In the genomic region with DNA sequence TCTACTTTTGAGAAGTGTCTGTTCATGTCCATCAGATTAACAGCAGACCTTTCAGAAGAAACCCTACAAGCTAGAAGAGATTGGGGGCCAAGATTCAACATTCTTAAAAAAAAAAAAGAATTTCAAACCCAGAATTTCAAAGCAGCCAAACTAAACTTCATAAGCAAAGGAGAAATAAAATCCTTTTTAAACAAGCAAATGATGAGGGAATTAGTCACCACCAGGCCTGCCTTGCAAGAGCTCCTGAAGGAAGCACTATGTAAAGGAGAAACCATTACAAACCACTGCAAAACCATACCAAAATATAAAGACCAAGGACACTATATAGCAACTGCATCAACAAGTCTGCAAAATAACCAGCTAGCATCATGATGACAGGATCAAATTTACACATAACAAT, we compare ENCODE assay signal across 36 cellular contexts.
"Had no signal": no experiment of that assay in that cellular context is flagged by ENCODE, and none has a peak within 500 bp of the region (broad histone marks: within the 10 kb centered on the region; RNA-seq: fewer than 3 reads in every experiment).

No MANE protein-coding gene starts in this region.

- H3K27me3 Mint-ChIP-seq: activated CD4-positive, alpha-beta memory T cell treated with anti-CD3 and anti-CD28 coated beads for 36 hours; activated CD4-positive, alpha-beta T cell treated with anti-CD3 and anti-CD28 coated beads for 36 hours; activated CD4-positive, alpha-beta T cell treated with anti-CD3 and anti-CD28 coated beads, Interleukin-2, amount 10 ng/mL, durations not matched to agents 24 days and 14 days; activated CD8-positive, alpha-beta memory T cell treated with anti-CD3 and anti-CD28 coated beads, Interleukin-2, amount 10 ng/mL, durations not matched to agents 7 days and 5 days; activated naive CD4-positive, alpha-beta T cell treated with anti-CD3 and anti-CD28 coated beads, Interleukin-2, amount 50 U/mL, for 24 hours; activated naive CD8-positive, alpha-beta T cell treated with anti-CD3 and anti-CD28 coated beads for 36 hours; activated naive CD8-positive, alpha-beta T cell treated with anti-CD3 and anti-CD28 coated beads, Interleukin-2, amount 50 U/mL, for 24 hours; central memory CD8-positive, alpha-beta T cell; dendritic cell treated with granulocyte-macrophage colony-stimulating factor and Interleukin-4, amounts not matched to agents 40 ng/mL and 50 ng/mL, for 4 days; T-helper 17 cell had no signal

- ATAC-seq: activated CD4-positive, alpha-beta T cell treated with anti-CD3 and anti-CD28 coated beads for 36 hours; activated CD8-positive, alpha-beta memory T cell treated with anti-CD3 and anti-CD28 coated beads, Interleukin-2, amount 10 ng/mL, durations not matched to agents 7 days and 5 days; activated CD8-positive, alpha-beta T cell treated with anti-CD3 and anti-CD28 coated beads, Interleukin-2, amount 10 ng/mL, durations not matched to agents 7 days and 5 days; activated naive CD8-positive, alpha-beta T cell treated with anti-CD3 and anti-CD28 coated beads, Interleukin-2, amount 50 U/mL, for 24 hours; esophagus mucosa; foreskin keratinocyte; gastrocnemius medialis; heart left ventricle; T-helper 17 cell had no signal

- H3K36me3 Mint-ChIP-seq: activated CD4-positive, alpha-beta memory T cell treated with anti-CD3 and anti-CD28 coated beads for 36 hours; activated CD8-positive, alpha-beta memory T cell treated with anti-CD3 and anti-CD28 coated beads, Interleukin-2, amount 10 ng/mL, durations not matched to agents 7 days and 5 days; activated naive CD4-positive, alpha-beta T cell treated with anti-CD3 and anti-CD28 coated beads, Interleukin-2, amount 50 U/mL, for 24 hours; activated naive CD8-positive, alpha-beta T cell treated with anti-CD3 and anti-CD28 coated beads for 36 hours had no signal

- H3K4me3 Mint-ChIP-seq: activated CD4-positive, alpha-beta memory T cell treated with anti-CD3 and anti-CD28 coated beads for 36 hours; activated CD4-positive, alpha-beta T cell treated with anti-CD3 and anti-CD28 coated beads for 36 hours; activated CD4-positive, alpha-beta T cell treated with anti-CD3 and anti-CD28 coated beads, Interleukin-2, amount 10 ng/mL, durations not matched to agents 24 days and 14 days; activated CD8-positive, alpha-beta memory T cell treated with anti-CD3 and anti-CD28 coated beads, Interleukin-2, amount 10 ng/mL, durations not matched to agents 7 days and 5 days; activated CD8-positive, alpha-beta T cell treated with anti-CD3 and anti-CD28 coated beads, Interleukin-2, amount 10 ng/mL, durations not matched to agents 7 days and 5 days; activated naive CD4-positive, alpha-beta T cell treated with anti-CD3 and anti-CD28 coated beads for 36 hours; activated naive CD4-positive, alpha-beta T cell treated with anti-CD3 and anti-CD28 coated beads, Interleukin-2, amount 50 U/mL, for 24 hours; activated naive CD8-positive, alpha-beta T cell treated with anti-CD3 and anti-CD28 coated beads for 36 hours; activated naive CD8-positive, alpha-beta T cell treated with anti-CD3 and anti-CD28 coated beads, Interleukin-2, amount 50 U/mL, for 24 hours; activated T-helper 1 cell treated with anti-CD3 and anti-CD28 coated beads, Interleukin-12 subunit alpha, Interleukin-12 subunit beta, Interleukin-2, Interleukin-4 antibody, amounts not matched to agents 30 ng/mL and 10 ng/mL and 1 ng/mL, durations not matched to agents 14 hours and 24 hours and 36 hours; central memory CD8-positive, alpha-beta T cell; dendritic cell treated with granulocyte-macrophage colony-stimulating factor and Interleukin-4, amounts not matched to agents 40 ng/mL and 50 ng/mL, for 4 days; endodermal cell; T-helper 17 cell; T-helper 2 cell treated with Interferon-gamma antibody and Interleukin-4, amounts not matched to agents 5 μg/mL and 100 μg/mL, for 36 hours had no signal

- DNase-seq: activated CD4-positive, alpha-beta memory T cell treated with anti-CD3 and anti-CD28 coated beads for 36 hours; activated CD4-positive, alpha-beta T cell treated with anti-CD3 and anti-CD28 coated beads for 36 hours; activated CD4-positive, alpha-beta T cell treated with anti-CD3 and anti-CD28 coated beads, Interleukin-2, amount 10 ng/mL, durations not matched to agents 24 days and 14 days; activated CD4-positive, CD25-positive, alpha-beta regulatory T cell; activated CD4-positive, CD25-positive, alpha-beta regulatory T cell treated with anti-CD3 and anti-CD28 coated beads, Interleukin-2, amount 50 U/mL, for 72 hours; activated CD8-positive, alpha-beta memory T cell treated with anti-CD3 and anti-CD28 coated beads, Interleukin-2, amount 10 ng/mL, durations not matched to agents 7 days and 5 days; activated CD8-positive, alpha-beta memory T cell treated with anti-CD3 and anti-CD28 coated beads, Interleukin-2, amount 50 U/mL, for 4 hours; activated CD8-positive, alpha-beta T cell treated with anti-CD3 and anti-CD28 coated beads, Interleukin-2, amount 10 ng/mL, durations not matched to agents 7 days and 5 days; activated effector memory CD4-positive, alpha-beta T cell treated with anti-CD3 and anti-CD28 coated beads, Interleukin-2, amount 50 U/mL, for 16 hours; activated naive CD4-positive, alpha-beta T cell treated with anti-CD3 and anti-CD28 coated beads for 36 hours; activated naive CD8-positive, alpha-beta T cell treated with anti-CD3 and anti-CD28 coated beads for 36 hours; activated naive CD8-positive, alpha-beta T cell treated with anti-CD3 and anti-CD28 coated beads, Interleukin-2, amount 50 U/mL, for 24 hours; activated T-cell treated with anti-CD3 and anti-CD28 coated beads, Interleukin-2, amount 50 U/mL, for 1 hour; activated T-cell treated with anti-CD3 and anti-CD28 coated beads, Interleukin-2, amount 50 U/mL, for 48 hours; adrenal gland; amygdala; aorta; brain microvascular endothelial cell; dorsolateral prefrontal cortex; effector memory CD4-positive, alpha-beta T cell; endodermal cell; foreskin keratinocyte; gastrocnemius medialis; glutamatergic neuron; heart left ventricle; T-helper 17 cell; T1000; WERI-Rb-1 had no signal

- H3K9me3 Mint-ChIP-seq: activated naive CD4-positive, alpha-beta T cell treated with anti-CD3 and anti-CD28 coated beads for 36 hours; activated T-helper 1 cell treated with anti-CD3 and anti-CD28 coated beads, Interleukin-12 subunit alpha, Interleukin-12 subunit beta, Interleukin-2, Interleukin-4 antibody, amounts not matched to agents 30 ng/mL and 10 ng/mL and 1 ng/mL, durations not matched to agents 14 hours and 24 hours and 36 hours; activated T-helper 2 cell treated with anti-CD3 and anti-CD28 coated beads, Interferon-gamma antibody, Interleukin-2, Interleukin-4, amounts not matched to agents 10 μg/mL and 5 μg/mL and 100 μg/mL, durations not matched to agents 14 hours and 24 hours and 36 hours; T-helper 2 cell treated with Interferon-gamma antibody and Interleukin-4, amounts not matched to agents 5 μg/mL and 100 μg/mL, for 36 hours had no signal

- FAIRE-seq: bronchial epithelial cell had no signal

- H3K27ac Mint-ChIP-seq: activated CD4-positive, alpha-beta memory T cell treated with anti-CD3 and anti-CD28 coated beads for 36 hours; activated CD4-positive, alpha-beta T cell treated with anti-CD3 and anti-CD28 coated beads for 36 hours; activated CD4-positive, alpha-beta T cell treated with anti-CD3 and anti-CD28 coated beads, Interleukin-2, amount 10 ng/mL, durations not matched to agents 24 days and 14 days; activated CD8-positive, alpha-beta memory T cell treated with anti-CD3 and anti-CD28 coated beads, Interleukin-2, amount 10 ng/mL, durations not matched to agents 7 days and 5 days; activated CD8-positive, alpha-beta T cell treated with anti-CD3 and anti-CD28 coated beads, Interleukin-2, amount 10 ng/mL, durations not matched to agents 7 days and 5 days; activated naive CD4-positive, alpha-beta T cell treated with anti-CD3 and anti-CD28 coated beads for 36 hours; activated naive CD4-positive, alpha-beta T cell treated with anti-CD3 and anti-CD28 coated beads, Interleukin-2, amount 50 U/mL, for 24 hours; activated naive CD8-positive, alpha-beta T cell treated with anti-CD3 and anti-CD28 coated beads for 36 hours; activated naive CD8-positive, alpha-beta T cell treated with anti-CD3 and anti-CD28 coated beads, Interleukin-2, amount 50 U/mL, for 24 hours; activated T-helper 1 cell treated with anti-CD3 and anti-CD28 coated beads, Interleukin-12 subunit alpha, Interleukin-12 subunit beta, Interleukin-2, Interleukin-4 antibody, amounts not matched to agents 30 ng/mL and 10 ng/mL and 1 ng/mL, durations not matched to agents 14 hours and 24 hours and 36 hours; activated T-helper 2 cell treated with anti-CD3 and anti-CD28 coated beads, Interferon-gamma antibody, Interleukin-2, Interleukin-4, amounts not matched to agents 10 μg/mL and 5 μg/mL and 100 μg/mL, durations not matched to agents 14 hours and 24 hours and 36 hours; dendritic cell treated with granulocyte-macrophage colony-stimulating factor and Interleukin-4, amounts not matched to agents 40 ng/mL and 50 ng/mL, for 4 days; endodermal cell; T-helper 17 cell; T-helper 2 cell treated with Interferon-gamma antibody and Interleukin-4, amounts not matched to agents 5 μg/mL and 100 μg/mL, for 36 hours had no signal

- H3K4me1 Mint-ChIP-seq: activated CD4-positive, alpha-beta T cell treated with anti-CD3 and anti-CD28 coated beads for 36 hours; activated CD4-positive, alpha-beta T cell treated with anti-CD3 and anti-CD28 coated beads, Interleukin-2, amount 10 ng/mL, durations not matched to agents 24 days and 14 days; activated CD8-positive, alpha-beta memory T cell treated with anti-CD3 and anti-CD28 coated beads, Interleukin-2, amount 10 ng/mL, durations not matched to agents 7 days and 5 days; activated naive CD4-positive, alpha-beta T cell treated with anti-CD3 and anti-CD28 coated beads, Interleukin-2, amount 50 U/mL, for 24 hours; activated naive CD8-positive, alpha-beta T cell treated with anti-CD3 and anti-CD28 coated beads for 36 hours; activated naive CD8-positive, alpha-beta T cell treated with anti-CD3 and anti-CD28 coated beads, Interleukin-2, amount 50 U/mL, for 24 hours; central memory CD8-positive, alpha-beta T cell; endodermal cell; T-helper 17 cell had no signal
